ENCODE assay signal across 17 cellular contexts in genomic region chr3:71187715-71188114, GRCh38.
DNase-seq lines count a peak whose midpoint lies in the region; ATAC-seq and TF ChIP-seq lines count a peak whose summit lies in the region.
"Had no signal": no experiment of that assay in that cellular context is flagged by ENCODE, and none has a peak within 500 bp of the region (broad histone marks: within the 10 kb centered on the region; RNA-seq: fewer than 3 reads in every experiment).

No MANE protein-coding gene starts in this region.

- no peak for TF ChIP-seq CTCF in progenitor cell of endocrine pancreas (IDR thresholded peaks at IDR 0.05; ENCODE audit: unreplicated experiment)

- H3K27ac Mint-ChIP-seq in activated T-cell treated with anti-CD3 and anti-CD28 coated beads, Interleukin-2, amount 50 U/mL, for 24 hours: peak overlapping the region; percentile 96
- H3K27ac Mint-ChIP-seq in activated naive CD8-positive, alpha-beta T cell: peak overlapping the region; percentile 95
- peak overlapping the region; percentile 35 for H3K27ac Mint-ChIP-seq in progenitor cell of endocrine pancreas
- H3K27ac Mint-ChIP-seq: HFFc6 had no signal

- intact Hi-C loops in left ventricle myocardium superior (cut with micrococcal nuclease): no loop called here
- intact Hi-C loops in cardiac septum (cut with DNase I): no loop called here

- TF ChIP-seq POLR2A in GM18505 (IDR thresholded peaks at IDR 0.05; ENCODE audit: borderline replicate concordance, extremely low read depth, insufficient read depth, insufficient read length): no peak

- H3K27me3 Mint-ChIP-seq in activated T-cell treated with anti-CD3 and anti-CD28 coated beads, Interleukin-2, amount 50 U/mL, for 24 hours: no peaks in the 10 kb centered on the region
- H3K27me3 Mint-ChIP-seq in activated naive CD8-positive, alpha-beta T cell: no peaks in the 10 kb centered on the region
- H3K27me3 Mint-ChIP-seq in progenitor cell of endocrine pancreas: no peaks in the 10 kb centered on the region
- H3K27me3 Mint-ChIP-seq: B cell; CD8-positive, alpha-beta memory T cell had no signal

- no peaks in the 10 kb centered on the region for H3K9me3 Mint-ChIP-seq in activated T-cell treated with anti-CD3 and anti-CD28 coated beads, Interleukin-2, amount 50 U/mL, for 24 hours
- no peaks in the 10 kb centered on the region for H3K9me3 Mint-ChIP-seq in activated naive CD8-positive, alpha-beta T cell (ENCODE audit: low read depth)
- H3K9me3 Mint-ChIP-seq in progenitor cell of endocrine pancreas (ENCODE audit: low read depth): no peaks in the 10 kb centered on the region
- H3K9me3 Mint-ChIP-seq: CD8-positive, alpha-beta memory T cell; HFFc6 had no signal

- ATAC-seq in left ventricle myocardium superior (peak; percentile 56), GM21737 (IDR thresholded peaks at IDR 0.05; ENCODE audit: unreplicated experiment) (no peak), GM18505 (IDR thresholded peaks at IDR 0.05; ENCODE audit: unreplicated experiment) (no peak)
- ATAC-seq: HCT116 had no signal

- H3K36me3 Mint-ChIP-seq in activated T-cell treated with anti-CD3 and anti-CD28 coated beads, Interleukin-2, amount 50 U/mL, for 24 hours (ENCODE audit: low read depth): peaks cover 85% of the 10 kb centered on the region
- H3K36me3 Mint-ChIP-seq in activated naive CD8-positive, alpha-beta T cell: peaks cover 33% of the 10 kb centered on the region
- H3K36me3 Mint-ChIP-seq in progenitor cell of endocrine pancreas (ENCODE audit: insufficient read depth): peaks cover 28% of the 10 kb centered on the region

- DNase-seq in activated T-cell treated with anti-CD3 and anti-CD28 coated beads, Interleukin-2, amount 50 U/mL, for 24 hours: no peak
- no peak for DNase-seq in activated T-cell treated with anti-CD3 and anti-CD28 coated beads, Interleukin-2, amount 50 U/mL, for 1 hour
- no peak for DNase-seq in left ventricle myocardium superior
- no peak for DNase-seq in cardiac septum (ENCODE audit: low spot score)
- no peak for DNase-seq in progenitor cell of endocrine pancreas (ENCODE audit: low spot score, unreplicated experiment)
- DNase-seq: CD8-positive, alpha-beta memory T cell; COR-L47; DMS 273 treated with DMSO at 0.1 percent for 48 hours; DMS53; GOT3; H7; HFFc6 had no signal

- peaks cover 82% of the 10 kb centered on the region for H3K4me1 Mint-ChIP-seq in activated T-cell treated with anti-CD3 and anti-CD28 coated beads, Interleukin-2, amount 50 U/mL, for 24 hours (ENCODE audit: low read depth)
- H3K4me1 Mint-ChIP-seq in activated naive CD8-positive, alpha-beta T cell (ENCODE audit: low read depth): peaks cover 79% of the 10 kb centered on the region
- H3K4me1 Mint-ChIP-seq in progenitor cell of endocrine pancreas (ENCODE audit: low read depth): peaks cover 44% of the 10 kb centered on the region

- H3K4me3 Mint-ChIP-seq in activated T-cell treated with anti-CD3 and anti-CD28 coated beads, Interleukin-2, amount 50 U/mL, for 24 hours: no peak overlapping the region
- H3K4me3 Mint-ChIP-seq in activated naive CD8-positive, alpha-beta T cell: no peak overlapping the region
- H3K4me3 Mint-ChIP-seq in progenitor cell of endocrine pancreas (ENCODE audit: low read depth): no peak overlapping the region
- H3K4me3 Mint-ChIP-seq: B cell; CD8-positive, alpha-beta memory T cell; HFFc6 had no signal

Comparison
In these comparisons a context has a peak if more than half of its experiments do, and no peak if none do; other contexts are left out.
1. H3K27ac Mint-ChIP-seq: peak in every context shown above with its lines; median percentile 96 in activated T-cell treated with anti-CD3 and anti-CD28 coated beads, Interleukin-2, amount 50 U/mL, for 24 hours; 95 in activated naive CD8-positive, alpha-beta T cell; 35 in progenitor cell of endocrine pancreas.